36 cellular contexts compared by ENCODE assay signal in genomic region chr19:31205887-31206518, GRCh38.
"Had no signal": no experiment of that assay in that cellular context is flagged by ENCODE, and none has a peak within 500 bp of the region (broad histone marks: within the 10 kb centered on the region; RNA-seq: fewer than 3 reads in every experiment).

No MANE protein-coding gene starts in this region.

- H3K4me3 ChIP-seq: MG63 had no signal

- H3K27me3 ChIP-seq: MG63 had no signal

- H3K9me3 ChIP-seq: MG63 had no signal

- DNase-seq: Karpas-422, Kasumi-1, MG63, MM.1S, MV-4-11, NCI-H1048, NCI-H1092, NCI-H1092 treated with DMSO at 0.1 percent for 48 hours, NCI-H1105, NCI-H1105 treated with DMSO at 0.1 percent for 48 hours, NCI-H1417, NCI-H1417 treated with DMSO at 0.1 percent for 48 hours, NCI-H1436, NCI-H1436 treated with DMSO at 0.1 percent for 48 hours, NCI-H146, NCI-H1694, NCI-H1694 treated with DMSO at 0.1 percent for 48 hours, NCI-H187, NCI-H187 treated with DMSO at 0.1 percent for 48 hours, NCI-H1930, NCI-H2029, NCI-H2029 treated with DMSO at 0.1 percent for 48 hours, NCI-H2081, NCI-H2081 treated with DMSO at 0.1 percent for 48 hours, NCI-H2107, NCI-H2171, NCI-H2171 treated with DMSO at 0.1 percent for 48 hours, NCI-H2227 treated with DMSO at 0.1 percent for 48 hours, NCI-H226, NCI-H345, NCI-H446, NCI-H446 treated with DMSO at 0.1 percent for 48 hours, NCI-H510A, NCI-H510A treated with DMSO at 0.1 percent for 48 hours, NCI-H524, NCI-H524 treated with DMSO at 0.1 percent for 48 hours had no signal

- H3K36me3 ChIP-seq: MG63 had no signal
